Comparison of ENCODE assay signal across 1 cellular context in genomic region chr1:40944841-40945430, GRCh38.
TF ChIP-seq lines count a peak whose summit lies in the region.

No MANE protein-coding gene starts in this region.

TF ChIP-seq in HepG2, 621 proteins besides CTCF, POLR2A, EP300 and RAD21 (continued from another document and continues in another):
- TF ChIP-seq TFDP2 (CRISPR knock-in tag; IDR thresholded peaks at IDR 0.05), result no peak
- TF ChIP-seq SRSF4 (IDR thresholded peaks at IDR 0.05; ENCODE audit: low read depth, low read length, poor library complexity, severe bottlenecking), result no peak
- TF ChIP-seq WIZ (CRISPR knock-in tag; IDR thresholded peaks at IDR 0.05), result no peak
- TF ChIP-seq AGO2 (optimal IDR thresholded peaks at IDR 0.05; ENCODE audit: low read depth, low read length), result no peak
- no peak for TF ChIP-seq NR2F2 (IDR thresholded peaks at IDR 0.05; ENCODE audit: borderline replicate concordance, low read depth)
- TF ChIP-seq SAP130 (CRISPR knock-in tag; IDR thresholded peaks at IDR 0.05; ENCODE audit: low read depth), result peak; percentile 38; the same call in 1 of the 2 replicates
- no peak for TF ChIP-seq MAFF (IDR thresholded peaks at IDR 0.05; ENCODE audit: low read depth, low read length)
- TF ChIP-seq RXRB (CRISPR knock-in tag; IDR thresholded peaks at IDR 0.05; ENCODE audit: borderline replicate concordance), result peak; percentile 75
- TF ChIP-seq ZBED4 (CRISPR knock-in tag; IDR thresholded peaks at IDR 0.05; ENCODE audit: borderline replicate concordance), result no peak
- no peak for TF ChIP-seq U2AF2 (IDR thresholded peaks at IDR 0.05; ENCODE audit: low read depth, low read length)
- TF ChIP-seq ZNF446 (CRISPR knock-in tag; IDR thresholded peaks at IDR 0.05), result no peak
- TF ChIP-seq ZNF572 (CRISPR knock-in tag; IDR thresholded peaks at IDR 0.05), result no peak
- no peak for TF ChIP-seq EHMT2 (IDR thresholded peaks at IDR 0.05; ENCODE audit: borderline replicate concordance, low read depth, low read length)
- no peak for TF ChIP-seq MXD1 (CRISPR knock-in tag; IDR thresholded peaks at IDR 0.05)
- TF ChIP-seq MEIS2 (CRISPR knock-in tag; IDR thresholded peaks at IDR 0.05), result no peak
- no peak for TF ChIP-seq SRSF9 (IDR thresholded peaks at IDR 0.05; ENCODE audit: borderline replicate concordance, insufficient read depth, low read depth, low read length, poor library complexity, severe bottlenecking)
- TF ChIP-seq THAP9 (CRISPR knock-in tag; IDR thresholded peaks at IDR 0.05; ENCODE audit: borderline replicate concordance), result no peak
- no peak for TF ChIP-seq SIX4 (CRISPR knock-in tag; IDR thresholded peaks at IDR 0.05)
- TF ChIP-seq SRF (IDR thresholded peaks at IDR 0.05; ENCODE audit: low read depth, low read length), result no peak
- TF ChIP-seq BATF2 (CRISPR knock-in tag; IDR thresholded peaks at IDR 0.05), result no peak
- no peak for TF ChIP-seq CBFB (CRISPR knock-in tag; IDR thresholded peaks at IDR 0.05)
- no peak for TF ChIP-seq ZNF24 (IDR thresholded peaks at IDR 0.05)
- no peak for TF ChIP-seq ZC3H13 (CRISPR knock-in tag; IDR thresholded peaks at IDR 0.05)
- no peak for TF ChIP-seq ZNF501 (CRISPR knock-in tag; IDR thresholded peaks at IDR 0.05)
- peak; percentile 86 for TF ChIP-seq HNF1B (CRISPR knock-in tag; IDR thresholded peaks at IDR 0.05)
- TF ChIP-seq ZNF766 (CRISPR knock-in tag; IDR thresholded peaks at IDR 0.05; ENCODE audit: borderline replicate concordance), result no peak
- TF ChIP-seq TRAFD1 (CRISPR knock-in tag; IDR thresholded peaks at IDR 0.05; ENCODE audit: borderline replicate concordance), result no peak
- TF ChIP-seq CBX2 (IDR thresholded peaks at IDR 0.05; ENCODE audit: low read depth, low read length), result no peak
- TF ChIP-seq CBX2 (CRISPR knock-in tag; IDR thresholded peaks at IDR 0.05; ENCODE audit: low read depth), result no peak
- TF ChIP-seq GMEB1 (CRISPR knock-in tag; IDR thresholded peaks at IDR 0.05; ENCODE audit: borderline replicate concordance), result no peak
- no peak for TF ChIP-seq KLF6 (CRISPR knock-in tag; IDR thresholded peaks at IDR 0.05)
- TF ChIP-seq ZNF430 (CRISPR knock-in tag; IDR thresholded peaks at IDR 0.05), result no peak
- no peak for TF ChIP-seq CREM (IDR thresholded peaks at IDR 0.05)
- no peak for TF ChIP-seq CREM (CRISPR knock-in tag; IDR thresholded peaks at IDR 0.05)
- TF ChIP-seq IRX3 (CRISPR knock-in tag; IDR thresholded peaks at IDR 0.05; ENCODE audit: borderline replicate concordance, low read depth), result no peak
- TF ChIP-seq ZNF839 (CRISPR knock-in tag; IDR thresholded peaks at IDR 0.05; ENCODE audit: borderline replicate concordance), result no peak
- no peak for TF ChIP-seq ZNF557 (CRISPR knock-in tag; IDR thresholded peaks at IDR 0.05)
- no peak for TF ChIP-seq ZBTB7B (CRISPR knock-in tag; IDR thresholded peaks at IDR 0.05)
- TF ChIP-seq ZSCAN25 (CRISPR knock-in tag; IDR thresholded peaks at IDR 0.05), result 0 out of 2 replicates have a peak, but pooled peaks have one; percentile 4
- no peak for TF ChIP-seq ZFP62 (CRISPR knock-in tag; IDR thresholded peaks at IDR 0.05)
- TF ChIP-seq SMAD9 (CRISPR knock-in tag; IDR thresholded peaks at IDR 0.05), result no peak
- no peak for TF ChIP-seq TERF1 (CRISPR knock-in tag; IDR thresholded peaks at IDR 0.05)
- TF ChIP-seq ZNF782 (CRISPR knock-in tag; IDR thresholded peaks at IDR 0.05; ENCODE audit: borderline replicate concordance), result no peak
- TF ChIP-seq MTF2 (CRISPR knock-in tag; IDR thresholded peaks at IDR 0.05; ENCODE audit: borderline replicate concordance), result no peak
- TF ChIP-seq ARID4A (CRISPR knock-in tag; IDR thresholded peaks at IDR 0.05; ENCODE audit: borderline replicate concordance), result no peak
